In genomic region chr22:20956258-20957117, GRCh38 we compare ENCODE assay signal across 6 cellular contexts. TPM values are rescaled to one million over a fixed set of nuclear protein-coding genes. Genes with fewer than 3 reads are reported as not detected.
DNase-seq lines count a peak whose midpoint lies in the region; ATAC-seq, FAIRE-seq and TF ChIP-seq lines count a peak whose summit lies in the region.

No MANE protein-coding gene starts in this region.

- H3K27me3 ChIP-seq in upper lobe of left lung: no peaks in the 10 kb centered on the region

- TF ChIP-seq EP300 in upper lobe of left lung (IDR thresholded peaks at IDR 0.05): no peak

- H3K4me3 ChIP-seq in foreskin fibroblast (ENCODE audit: low read depth in 1 of 2, low read length in 2 of 2): peak overlapping the region; percentile 65 to 74
- H3K4me3 ChIP-seq in upper lobe of left lung: peak overlapping the region; percentile 49 to 80 (median 75)

- TF ChIP-seq CTCF in foreskin fibroblast (IDR thresholded peaks at IDR 0.05; ENCODE audit: low read depth, low read length) (no peak), upper lobe of left lung (IDR thresholded peaks at IDR 0.05) (no peak)

- peaks cover 3% of the 10 kb centered on the region for H3K4me1 Mint-ChIP-seq in activated naive CD4-positive, alpha-beta T cell treated with anti-CD3 and anti-CD28 coated beads, Interleukin-2, amount 50 U/mL, for 24 hours

- 40 to 61% methylated on average over 10 to 17 of the region's 29 CpGs for WGBS in upper lobe of left lung, 2 donors

- H3K36me3 Mint-ChIP-seq in activated naive CD4-positive, alpha-beta T cell treated with anti-CD3 and anti-CD28 coated beads, Interleukin-2, amount 50 U/mL, for 24 hours: no peaks in the 10 kb centered on the region

- no peaks in the 10 kb centered on the region for H3K9me3 ChIP-seq in upper lobe of left lung

- H3K9me3 Mint-ChIP-seq in activated naive CD4-positive, alpha-beta T cell treated with anti-CD3 and anti-CD28 coated beads, Interleukin-2, amount 50 U/mL, for 24 hours: no peaks in the 10 kb centered on the region

- H3K27ac Mint-ChIP-seq in activated naive CD4-positive, alpha-beta T cell treated with anti-CD3 and anti-CD28 coated beads, Interleukin-2, amount 50 U/mL, for 24 hours: no peak overlapping the region

- H3K4me3 Mint-ChIP-seq in activated naive CD4-positive, alpha-beta T cell treated with anti-CD3 and anti-CD28 coated beads, Interleukin-2, amount 50 U/mL, for 24 hours: peak overlapping the region; percentile 79

- FAIRE-seq in frontal cortex (lab: Jason Lieb, UNC): no peak

- H3K36me3 ChIP-seq in upper lobe of left lung: peaks cover under 1 to 25% (median 17%) of the 10 kb centered on the region in 4 donors

- H3K4me1 ChIP-seq in upper lobe of left lung: peaks cover 13 to 29% (median 21%) of the 10 kb centered on the region in 4 donors

- no peak for DNase-seq in activated naive CD4-positive, alpha-beta T cell treated with anti-CD3 and anti-CD28 coated beads, Interleukin-2, amount 50 U/mL, for 16 hours
- DNase-seq in foreskin fibroblast (peak; percentile 36 to 61), upper lobe of left lung (peak; percentile 43 to 52), frontal cortex (ENCODE audit: low spot score in 2 of 2) (no peak), medulla oblongata (ENCODE audit: extremely low spot score) (no peak)

- TF ChIP-seq POLR2A in upper lobe of left lung (IDR thresholded peaks at IDR 0.05): no peak

- H3K27me3 Mint-ChIP-seq in activated naive CD4-positive, alpha-beta T cell treated with anti-CD3 and anti-CD28 coated beads, Interleukin-2, amount 50 U/mL, for 24 hours: peaks cover 8% of the 10 kb centered on the region

- peak overlapping the region in 3 of 4 donors; percentile 63 to 88 (median 80) for H3K27ac ChIP-seq in upper lobe of left lung

- ATAC-seq in upper lobe of left lung (ENCODE audit: low FRiP score in 2 of 2): peak; percentile 10 to 16

RNA-seq across cellular contexts. Expression of gene AIFM3, which starts 10.6 kb away (rescaled TPM):
- total RNA-seq in upper lobe of left lung (1 to 10 TPM; 4.7 to 9.4 (median 6.6) TPM), frontal cortex (4.5 TPM)

RNA-seq across cellular contexts. Expression of gene LZTR1, which starts 25.6 kb away (rescaled TPM):
- total RNA-seq in upper lobe of left lung (100 to 1,000 TPM in 2 of 6 donors, 10 to 100 TPM in 4; 33.7 to 114 (median 63.2) TPM), frontal cortex (37.5 TPM)

RNA-seq across cellular contexts. Expression of gene CRKL, which starts 39.3 kb away (rescaled TPM):
- total RNA-seq in upper lobe of left lung (10 to 100 TPM; 35.6 to 65.4 (median 53.4) TPM), frontal cortex (53.4 TPM)

RNA-seq across cellular contexts. Expression of gene THAP7, which starts 45.4 kb away (rescaled TPM):
- total RNA-seq in upper lobe of left lung: 10 to 100 TPM; 18.9 to 52.4 (median 32.0) TPM
- 22.0 TPM for total RNA-seq in frontal cortex

RNA-seq across cellular contexts. Expression of gene P2RX6, which starts 58.5 kb away (rescaled TPM):
- total RNA-seq in upper lobe of left lung: 10 to 100 TPM in 1 of 6 donors, 1 to 10 TPM in 1, under 1 TPM in 4; 0.39 to 22.0 (median 0.65) TPM
- 0.41 TPM for total RNA-seq in frontal cortex

Comparison
In these comparisons a context has a peak if more than half of its experiments do, and no peak if none do; other contexts are left out.
1. DNase-seq: peak in foreskin fibroblast (2 of 2) and upper lobe of left lung (2 of 2); none in activated naive CD4-positive, alpha-beta T cell treated with anti-CD3 and anti-CD28 coated beads, Interleukin-2, amount 50 U/mL, for 16 hours (single experiment), frontal cortex (0 of 2) and medulla oblongata (single experiment).